Comparison of ENCODE assay signal across 12 cellular contexts in the genomic region with DNA sequence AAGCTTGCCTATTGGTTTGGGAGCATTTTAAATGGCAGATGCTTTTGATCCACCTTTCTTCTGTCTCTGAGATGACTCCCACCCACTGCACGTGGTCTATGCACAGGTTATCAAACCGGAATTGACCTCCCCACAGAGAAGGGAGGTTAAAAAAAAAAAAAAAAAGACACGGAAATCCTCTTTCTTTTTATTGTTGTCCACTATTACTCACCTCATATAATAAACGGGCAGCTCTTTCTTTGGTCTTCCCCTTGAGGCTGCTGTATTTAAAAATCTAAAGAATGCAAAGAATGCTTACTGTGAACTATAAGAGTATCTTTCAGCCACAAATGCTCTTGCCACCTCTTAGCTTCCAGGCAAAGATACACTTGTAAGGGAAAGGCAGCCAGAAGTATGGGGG.
DNase-seq lines count a peak whose midpoint lies in the region; ATAC-seq and TF ChIP-seq lines count a peak whose summit lies in the region.
"Had no signal": no experiment of that assay in that cellular context is flagged by ENCODE, and none has a peak within 500 bp of the region (broad histone marks: within the 10 kb centered on the region; RNA-seq: fewer than 3 reads in every experiment).

No MANE protein-coding gene starts in this region.

- H3K4me3 ChIP-seq in Panc1 (ENCODE audit: low read depth in 2 of 2, low read length in 2 of 2) (no peak overlapping the region), neuronal stem cell (ENCODE audit: low read length in 2 of 2) (no peak overlapping the region)

- intact Hi-C loops in Panc1 (cut with micrococcal nuclease; ENCODE audit: unreplicated experiment): no loop called here

- no TSS peak for BruUV-seq in Panc1 (replicated peaks; lab: Mats Ljungman, UMichigan)

- H3K27me3 ChIP-seq in Panc1 (ENCODE audit: control insufficient read depth, insufficient read depth, low read length) (no peaks in the 10 kb centered on the region), neuronal stem cell (ENCODE audit: control insufficient read depth in 3 of 3, insufficient read depth in 3 of 3, low read depth in 1 of 3, low read length in 3 of 3) (no peaks in the 10 kb centered on the region)

- no peak overlapping the region for H3K18ac ChIP-seq in neuronal stem cell (ENCODE audit: low read length)

- no peak overlapping the region for H4K91ac ChIP-seq in neuronal stem cell (ENCODE audit: low read depth, low read length, poor library complexity)

- no peak overlapping the region for H2BK15ac ChIP-seq in neuronal stem cell (ENCODE audit: low read length)

- peak overlapping the region; percentile 15 for H2AFZ ChIP-seq in neuronal stem cell (ENCODE audit: low read length)

- H3K9me3 ChIP-seq in Panc1 (ENCODE audit: control insufficient read depth, insufficient read depth, low read depth, low read length) (no peaks in the 10 kb centered on the region), neuronal stem cell (replicated peaks in 1 of 2; ENCODE audit: control insufficient read depth in 2 of 2, insufficient read depth in 1 of 2, low read depth in 1 of 2, low read length in 2 of 2) (peaks cover 0 to 2% of the 10 kb centered on the region in 2 donors)

- H3K4me2 ChIP-seq in neuronal stem cell (ENCODE audit: insufficient read depth, low read length, poor library complexity, severe bottlenecking): no peak overlapping the region

- H2BK120ac ChIP-seq in neuronal stem cell (ENCODE audit: low read depth, low read length): no peak overlapping the region

- peak overlapping the region; percentile 77 for H3K27ac ChIP-seq in Panc1 (ENCODE audit: low read length)
- H3K27ac ChIP-seq in neuronal stem cell (replicated peaks; ENCODE audit: low read length): no peak overlapping the region

- H3K36me3 ChIP-seq in Panc1 (ENCODE audit: control insufficient read depth, insufficient read depth, low read length) (no peaks in the 10 kb centered on the region), neuronal stem cell (replicated peaks in 1 of 2; ENCODE audit: control insufficient read depth in 2 of 2, insufficient read depth in 2 of 2, low read length in 2 of 2) (no peaks in the 10 kb centered on the region)

- H2BK5ac ChIP-seq in neuronal stem cell (ENCODE audit: low read length): no peak overlapping the region

- no peak for TF ChIP-seq CTCF in Panc1 (IDR thresholded peaks at IDR 0.05)

- in situ Hi-C loops in Panc1 (cut with HindIII; ENCODE audit: low pct_unique_long_range_greater_than_20kb, low sequenced_read_pairs): no loop called here

- CTCF ChIA-PET in Panc1 (lab: Charles Lee): no interaction called here

- POLR2A ChIA-PET in Panc1 (lab: Charles Lee): no interaction called here

- H3K4me1 ChIP-seq in Panc1 (ENCODE audit: control insufficient read depth, insufficient read depth, low read length): peaks cover 7% of the 10 kb centered on the region; the same call in 1 of the 2 replicates
- H3K4me1 ChIP-seq in neuronal stem cell (ENCODE audit: control insufficient read depth in 2 of 2, insufficient read depth in 1 of 2, low read depth in 1 of 2, low read length in 2 of 2): peaks cover 8 to 14% of the 10 kb centered on the region in 2 donors

- no peak overlapping the region for H2AK5ac ChIP-seq in neuronal stem cell (ENCODE audit: low read depth, low read length)

- no peak overlapping the region for H3K9ac ChIP-seq in neuronal stem cell (ENCODE audit: low read depth, low read length, poor library complexity)

- no peak overlapping the region for H3K23ac ChIP-seq in neuronal stem cell (ENCODE audit: low read depth, low read length, poor library complexity)

- peak; percentile 50 for DNase-seq in ELF-1 (ENCODE audit: low read depth, low spot score)
- no peak for DNase-seq in Panc1 (ENCODE audit: low read depth, low spot score)
- peak; percentile 16 for DNase-seq in fibroblast of gingiva (ENCODE audit: low read depth)
- DNase-seq in neuronal stem cell (ENCODE audit: low spot score): no peak
- no peak for DNase-seq in DMS53 treated with DMSO at 0.1 percent for 48 hours (lab: John Stamatoyannopoulos, UW; ENCODE audit: unreplicated experiment)
- no peak for DNase-seq in germinal center (ENCODE audit: low spot score)
- DNase-seq: DMS153, NCI-H2107 had no signal

- no peak overlapping the region for H2BK12ac ChIP-seq in neuronal stem cell (ENCODE audit: low read length)

- WGBS in neuronal stem cell (ENCODE audit: extremely low coverage in 2 of 2, insufficient read length in 2 of 2, insufficient replicate concordance in 1 of 2), 2 donors: no CpG with 5 or more reads among the region's 4 CpGs

- H3K4ac ChIP-seq in neuronal stem cell (ENCODE audit: low read length): no peak overlapping the region

- H3K14ac ChIP-seq in neuronal stem cell (ENCODE audit: low read length): no peak overlapping the region

- no peaks in the 10 kb centered on the region for H3K79me1 ChIP-seq in neuronal stem cell (ENCODE audit: low read depth, low read length)

- no peak overlapping the region for H4K8ac ChIP-seq in neuronal stem cell (ENCODE audit: low read depth, low read length)

- ATAC-seq in Panc1 (peak; percentile 74; the same call in 1 of the 2 replicates), GM21737 (IDR thresholded peaks at IDR 0.05; ENCODE audit: unreplicated experiment) (no peak), GM19395 (IDR thresholded peaks at IDR 0.05; ENCODE audit: unreplicated experiment) (no peak)
- ATAC-seq: Right ventricle myocardium inferior; stimulated activated effector memory CD8-positive, alpha-beta T cell treated with anti-CD3 and anti-CD28 coated beads, Interleukin-12 subunit alpha, Interleukin-12 subunit beta, amount 100 ng/mL, for 72 hours had no signal

Comparison
In these comparisons a context has a peak if more than half of its experiments do, and no peak if none do; other contexts are left out.
1. DNase-seq: peak in ELF-1 (single experiment) and fibroblast of gingiva (single experiment); none in Panc1 (single experiment), neuronal stem cell (single experiment), DMS53 treated with DMSO at 0.1 percent for 48 hours (single experiment) and germinal center (single experiment).